In genomic region chr13:110938662-110939421, GRCh38 we compare ENCODE assay signal across 16 cellular contexts. TPM values are rescaled to one million over a fixed set of nuclear protein-coding genes. Genes with fewer than 3 reads are reported as not detected.
DNase-seq lines count a peak whose midpoint lies in the region; ATAC-seq lines count a peak whose summit lies in the region.
"Had no signal": no experiment of that assay in that cellular context is flagged by ENCODE, and none has a peak within 500 bp of the region (broad histone marks: within the 10 kb centered on the region; RNA-seq: fewer than 3 reads in every experiment).

No MANE protein-coding gene starts in this region.

- intact Hi-C loops in activated T-helper 2 cell treated with anti-CD3 and anti-CD28 coated beads, Interferon-gamma antibody, Interleukin-2, Interleukin-4, amounts not matched to agents 10 μg/mL and 5 μg/mL and 100 μg/mL, durations not matched to agents 14 hours and 24 hours and 36 hours (cut with micrococcal nuclease): no loop called here

- H3K27me3 ChIP-seq in H7 (ENCODE audit: control insufficient read depth, insufficient read depth, low read length): no peaks in the 10 kb centered on the region

- H3K9me3 Mint-ChIP-seq in activated naive CD4-positive, alpha-beta T cell treated with anti-CD3 and anti-CD28 coated beads, Interleukin-2, amount 50 U/mL, for 72 hours: peaks cover 27 to 68% of the 10 kb centered on the region in 2 donors
- peaks cover 48% of the 10 kb centered on the region for H3K9me3 Mint-ChIP-seq in activated T-helper 2 cell treated with anti-CD3 and anti-CD28 coated beads, Interferon-gamma antibody, Interleukin-2, Interleukin-4, amounts not matched to agents 10 μg/mL and 5 μg/mL and 100 μg/mL, durations not matched to agents 14 hours and 24 hours and 36 hours
- peaks cover 36 to 54% of the 10 kb centered on the region in 2 donors for H3K9me3 Mint-ChIP-seq in stimulated activated naive CD8-positive, alpha-beta T cell treated with anti-CD3 and anti-CD28 coated beads, Interleukin-15, amount 100 ng/mL, for 72 hours

- no peaks in the 10 kb centered on the region for H3K36me3 ChIP-seq in H7 (replicated peaks; ENCODE audit: control insufficient read depth, insufficient read depth, low read length)

- no peak overlapping the region for H3K27ac Mint-ChIP-seq in activated naive CD4-positive, alpha-beta T cell treated with anti-CD3 and anti-CD28 coated beads, Interleukin-2, amount 50 U/mL, for 72 hours
- peak overlapping the region; percentile 55 for H3K27ac Mint-ChIP-seq in activated T-helper 2 cell treated with anti-CD3 and anti-CD28 coated beads, Interferon-gamma antibody, Interleukin-2, Interleukin-4, amounts not matched to agents 10 μg/mL and 5 μg/mL and 100 μg/mL, durations not matched to agents 14 hours and 24 hours and 36 hours
- peak overlapping the region in 1 of 2 donors; percentile 23 for H3K27ac Mint-ChIP-seq in stimulated activated naive CD8-positive, alpha-beta T cell treated with anti-CD3 and anti-CD28 coated beads, Interleukin-15, amount 100 ng/mL, for 72 hours

- ATAC-seq in activated naive CD4-positive, alpha-beta T cell treated with anti-CD3 and anti-CD28 coated beads, Interleukin-2, amount 50 U/mL, for 72 hours: peak; percentile 49 to 55
- ATAC-seq in stimulated activated naive CD8-positive, alpha-beta T cell treated with anti-CD3 and anti-CD28 coated beads, Interleukin-15, amount 100 ng/mL, for 72 hours: peak; percentile 60
- ATAC-seq in HG02678 (IDR thresholded peaks at IDR 0.05; ENCODE audit: unreplicated experiment): no peak

- no peaks in the 10 kb centered on the region for H3K27me3 Mint-ChIP-seq in activated T-helper 2 cell treated with anti-CD3 and anti-CD28 coated beads, Interferon-gamma antibody, Interleukin-2, Interleukin-4, amounts not matched to agents 10 μg/mL and 5 μg/mL and 100 μg/mL, durations not matched to agents 14 hours and 24 hours and 36 hours (ENCODE audit: low read depth)
- H3K27me3 Mint-ChIP-seq in stimulated activated naive CD8-positive, alpha-beta T cell treated with anti-CD3 and anti-CD28 coated beads, Interleukin-15, amount 100 ng/mL, for 72 hours: peaks cover 10% of the 10 kb centered on the region

- peaks cover 31% of the 10 kb centered on the region for H3K4me1 Mint-ChIP-seq in activated T-helper 2 cell treated with anti-CD3 and anti-CD28 coated beads, Interferon-gamma antibody, Interleukin-2, Interleukin-4, amounts not matched to agents 10 μg/mL and 5 μg/mL and 100 μg/mL, durations not matched to agents 14 hours and 24 hours and 36 hours (ENCODE audit: low read depth)
- peaks cover 30% of the 10 kb centered on the region for H3K4me1 Mint-ChIP-seq in stimulated activated naive CD8-positive, alpha-beta T cell treated with anti-CD3 and anti-CD28 coated beads, Interleukin-15, amount 100 ng/mL, for 72 hours

- no peak overlapping the region for H3K4me3 ChIP-seq in H7 (ENCODE audit: insufficient read depth, low read depth, low read length)

- no peak for DNase-seq in activated naive CD4-positive, alpha-beta T cell treated with anti-CD3 and anti-CD28 coated beads, Interleukin-2, amount 50 U/mL, for 72 hours (ENCODE audit: low spot score in 2 of 2)
- DNase-seq in activated naive CD4-positive, alpha-beta T cell treated with anti-CD3 and anti-CD28 coated beads, Interleukin-2, amount 50 U/mL, for 16 hours: no peak
- no peak for DNase-seq in activated T-helper 2 cell treated with anti-CD3 and anti-CD28 coated beads, Interferon-gamma antibody, Interleukin-2, Interleukin-4, amounts not matched to agents 10 μg/mL and 5 μg/mL and 100 μg/mL, durations not matched to agents 14 hours and 24 hours and 36 hours (ENCODE audit: low spot score)
- DNase-seq in kidney tubule cell (ENCODE audit: low spot score) (peak; percentile 60), putamen (ENCODE audit: low spot score) (no peak), H7 (no peak)
- no peak for DNase-seq in stimulated activated naive CD8-positive, alpha-beta T cell treated with anti-CD3 and anti-CD28 coated beads, Interleukin-15, amount 100 ng/mL, for 72 hours
- DNase-seq: Caco-2, HCEC 1CT, NCI-H187, NCI-H345, NCI-H748 treated with DMSO at 0.1 percent for 48 hours, OCI-M1, RPMI8226 had no signal

- no peak overlapping the region for H3K4me3 Mint-ChIP-seq in activated T-helper 2 cell treated with anti-CD3 and anti-CD28 coated beads, Interferon-gamma antibody, Interleukin-2, Interleukin-4, amounts not matched to agents 10 μg/mL and 5 μg/mL and 100 μg/mL, durations not matched to agents 14 hours and 24 hours and 36 hours (ENCODE audit: low read depth)
- H3K4me3 Mint-ChIP-seq in stimulated activated naive CD8-positive, alpha-beta T cell treated with anti-CD3 and anti-CD28 coated beads, Interleukin-15, amount 100 ng/mL, for 72 hours: no peak overlapping the region
- H3K4me3 Mint-ChIP-seq: IgD-negative memory B cell had no signal

- peaks cover 36 to 85% of the 10 kb centered on the region in 2 donors for H3K36me3 Mint-ChIP-seq in activated naive CD4-positive, alpha-beta T cell treated with anti-CD3 and anti-CD28 coated beads, Interleukin-2, amount 50 U/mL, for 72 hours
- H3K36me3 Mint-ChIP-seq in activated T-helper 2 cell treated with anti-CD3 and anti-CD28 coated beads, Interferon-gamma antibody, Interleukin-2, Interleukin-4, amounts not matched to agents 10 μg/mL and 5 μg/mL and 100 μg/mL, durations not matched to agents 14 hours and 24 hours and 36 hours (ENCODE audit: low read depth): peaks cover 7% of the 10 kb centered on the region

RNA-seq across cellular contexts. Expression of gene ANKRD10, which starts 24.0 kb away (rescaled TPM):
- 100 to 1,000 TPM; 160 to 162 TPM for total RNA-seq in activated naive CD4-positive, alpha-beta T cell treated with anti-CD3 and anti-CD28 coated beads, Interleukin-2, amount 50 U/mL, for 72 hours
- total RNA-seq in activated T-helper 2 cell treated with anti-CD3 and anti-CD28 coated beads, Interferon-gamma antibody, Interleukin-2, Interleukin-4, amounts not matched to agents 10 μg/mL and 5 μg/mL and 100 μg/mL, durations not matched to agents 14 hours and 24 hours and 36 hours: 111 and 120 TPM in 2 replicates
- 108 and 150 TPM in 2 replicates for total RNA-seq in H7 (2014; rRNA removed; shearing (Covaris generic))
